ENCODE assay signal across 8 cellular contexts in the genomic region with DNA sequence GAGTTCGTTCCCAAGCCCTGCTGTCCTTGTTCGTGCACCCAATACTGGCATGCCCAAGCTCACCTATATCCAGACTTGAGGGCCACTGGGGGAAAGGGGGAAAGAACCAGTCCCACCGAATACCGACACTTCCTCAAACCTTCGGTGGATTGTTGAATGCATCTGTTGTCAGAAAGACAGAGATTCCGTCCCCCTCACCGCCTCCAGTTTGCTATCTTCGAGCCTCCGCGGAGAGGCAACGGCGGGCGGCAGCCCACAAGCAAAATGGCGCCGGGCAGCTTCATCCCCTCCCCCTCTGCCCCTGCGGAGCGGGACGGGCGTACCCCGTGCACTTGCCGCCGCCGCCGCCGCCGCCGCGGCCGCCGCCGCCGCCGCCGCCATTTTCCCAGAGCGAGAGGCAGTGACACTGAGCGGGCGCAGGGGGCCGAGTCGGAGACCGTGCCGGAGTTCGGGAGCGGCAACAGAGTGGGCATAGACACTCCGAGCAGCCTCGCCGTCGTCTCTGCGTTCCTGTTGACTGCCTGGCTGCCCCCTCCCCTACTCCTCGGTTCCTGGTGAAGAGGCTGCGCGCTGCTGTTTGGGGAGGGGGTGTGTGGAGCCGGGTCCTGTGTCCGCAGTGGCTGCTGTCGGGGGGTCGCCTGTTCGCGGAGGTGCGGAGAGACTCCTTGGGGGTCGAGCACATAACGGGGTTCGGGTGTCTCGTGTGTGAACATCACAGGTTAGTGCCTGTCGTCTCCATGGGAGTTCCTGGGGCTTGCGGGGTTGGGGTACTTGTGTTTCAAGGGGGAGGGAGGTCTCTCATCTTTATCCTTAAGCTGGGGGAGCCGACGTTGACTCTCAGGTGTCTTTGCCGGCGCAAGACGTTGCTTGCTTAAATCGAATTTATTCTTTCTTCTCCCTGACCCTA. TPM values are rescaled to one million over a fixed set of nuclear protein-coding genes. Genes with fewer than 3 reads are reported as not detected.
DNase-seq lines count a peak whose midpoint lies in the region; ATAC-seq and TF ChIP-seq lines count a peak whose summit lies in the region.

A gene with protein sequence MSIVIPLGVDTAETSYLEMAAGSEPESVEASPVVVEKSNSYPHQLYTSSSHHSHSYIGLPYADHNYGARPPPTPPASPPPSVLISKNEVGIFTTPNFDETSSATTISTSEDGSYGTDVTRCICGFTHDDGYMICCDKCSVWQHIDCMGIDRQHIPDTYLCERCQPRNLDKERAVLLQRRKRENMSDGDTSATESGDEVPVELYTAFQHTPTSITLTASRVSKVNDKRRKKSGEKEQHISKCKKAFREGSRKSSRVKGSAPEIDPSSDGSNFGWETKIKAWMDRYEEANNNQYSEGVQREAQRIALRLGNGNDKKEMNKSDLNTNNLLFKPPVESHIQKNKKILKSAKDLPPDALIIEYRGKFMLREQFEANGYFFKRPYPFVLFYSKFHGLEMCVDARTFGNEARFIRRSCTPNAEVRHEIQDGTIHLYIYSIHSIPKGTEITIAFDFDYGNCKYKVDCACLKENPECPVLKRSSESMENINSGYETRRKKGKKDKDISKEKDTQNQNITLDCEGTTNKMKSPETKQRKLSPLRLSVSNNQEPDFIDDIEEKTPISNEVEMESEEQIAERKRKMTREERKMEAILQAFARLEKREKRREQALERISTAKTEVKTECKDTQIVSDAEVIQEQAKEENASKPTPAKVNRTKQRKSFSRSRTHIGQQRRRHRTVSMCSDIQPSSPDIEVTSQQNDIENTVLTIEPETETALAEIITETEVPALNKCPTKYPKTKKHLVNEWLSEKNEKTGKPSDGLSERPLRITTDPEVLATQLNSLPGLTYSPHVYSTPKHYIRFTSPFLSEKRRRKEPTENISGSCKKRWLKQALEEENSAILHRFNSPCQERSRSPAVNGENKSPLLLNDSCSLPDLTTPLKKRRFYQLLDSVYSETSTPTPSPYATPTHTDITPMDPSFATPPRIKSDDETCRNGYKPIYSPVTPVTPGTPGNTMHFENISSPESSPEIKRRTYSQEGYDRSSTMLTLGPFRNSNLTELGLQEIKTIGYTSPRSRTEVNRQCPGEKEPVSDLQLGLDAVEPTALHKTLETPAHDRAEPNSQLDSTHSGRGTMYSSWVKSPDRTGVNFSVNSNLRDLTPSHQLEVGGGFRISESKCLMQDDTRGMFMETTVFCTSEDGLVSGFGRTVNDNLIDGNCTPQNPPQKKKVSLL (N-terminal part only) (plus strand): TSS at position 388 of the 907 bp plus-strand sequence. CDS start 26,748 bp downstream, outside the sequence.

- TF ChIP-seq CTCF in 22Rv1 (IDR thresholded peaks at IDR 0.05) (0 out of 2 replicates have a peak, but pooled peaks have one; percentile 16), activated B cell treated with CpG ODN at 0.5 μM for 24 hours (IDR thresholded peaks at IDR 0.05) (no peak), cardiac fibroblast (IDR thresholded peaks at IDR 0.05; ENCODE audit: low read depth, low read length) (peak; percentile 16)

- peak within 1 kb of the TSS; percentile 99 to 100 for H3K4me3 ChIP-seq in cardiac fibroblast (replicated peaks in 1 of 2; ENCODE audit: low read depth in 2 of 2, low read length in 2 of 2)

- POLR2A ChIA-PET in activated B cell treated with CpG ODN at 0.5 μM for 24 hours (lab: Charles Lee) = interaction anchor here (0.7 to 14.0 kb wide), 32 partner anchors 9 to 1857 kb away, joined by 3 to 545 read pairs (median 4); a partner anchor contains a TSS

- DNase-seq in NCI-H2196 treated with DMSO at 0.1 percent for 48 hours (lab: John Stamatoyannopoulos, UW; ENCODE audit: unreplicated experiment) (peak; percentile 71), activated B cell treated with CpG ODN at 0.5 μM for 24 hours (peak; percentile 91), cardiac fibroblast (ENCODE audit: low read depth in 2 of 2) (peak; percentile 85 to 91), islet precursor cell (peak; percentile 96)
- peak; percentile 85 to 91 (median 86) for DNase-seq in stimulated activated CD4-positive, alpha-beta T cell treated with anti-CD3 and anti-CD28 coated beads, Interleukin-12 subunit alpha, Interleukin-12 subunit beta, amount 100 ng/mL, for 48 hours (ENCODE audit: low read depth in 2 of 3, low spot score in 1 of 3)

- peaks cover 51% of the 10 kb centered on the region for H3K4me1 Mint-ChIP-seq in activated B cell treated with CpG ODN at 0.5 μM for 24 hours

- CTCF ChIA-PET in activated B cell treated with CpG ODN at 0.5 μM for 24 hours (lab: Charles Lee) = interaction anchor here (0.6 to 5.6 kb wide), 2 partner anchors 31 to 73 kb away, joined by 3 to 55 read pairs; no protein-coding TSS in a partner anchor

- peaks cover 71% of the 10 kb centered on the region for H3K36me3 Mint-ChIP-seq in activated B cell treated with CpG ODN at 0.5 μM for 24 hours (ENCODE audit: low read depth)

- H3K27ac Mint-ChIP-seq in activated B cell treated with CpG ODN at 0.5 μM for 24 hours = peak within 1 kb of the TSS; percentile 100

- intact Hi-C loops in activated B cell treated with CpG ODN at 0.5 μM for 24 hours (cut with micrococcal nuclease) = loop anchor here (1.0 to 10.0 kb wide), 13 partner anchors 8 to 1939 kb away; a partner anchor contains a TSS

- peak within 1 kb of the TSS; percentile 99 for H3K27ac ChIP-seq in 22Rv1

- no peaks in the 10 kb centered on the region for H3K27me3 Mint-ChIP-seq in activated B cell treated with CpG ODN at 0.5 μM for 24 hours

- H3K9me3 Mint-ChIP-seq in activated B cell treated with CpG ODN at 0.5 μM for 24 hours = no peaks in the 10 kb centered on the region

- peak; percentile 22 for ATAC-seq in GM18519 (IDR thresholded peaks at IDR 0.05; ENCODE audit: low FRiP score, unreplicated experiment)
- peak; percentile 24 for ATAC-seq in HG03066 (IDR thresholded peaks at IDR 0.05; ENCODE audit: low read depth, unreplicated experiment)
- peak; percentile 35 for ATAC-seq in activated B cell treated with CpG ODN at 0.5 μM for 24 hours (ENCODE audit: low read depth)

- peak within 1 kb of the TSS; percentile 96 for H3K4me3 Mint-ChIP-seq in activated B cell treated with CpG ODN at 0.5 μM for 24 hours

RNA-seq across cellular contexts. Expression of the gene that starts here (rescaled TPM):
- 164 and 183 TPM in 2 replicates for total RNA-seq in activated B cell treated with CpG ODN at 0.5 μM for 24 hours

Comparison
In these comparisons a context has a peak if more than half of its experiments do, and no peak if none do; other contexts are left out.
1. Peak in every context shown above with its lines: DNase-seq, ATAC-seq, H3K4me3 ChIP-seq and H3K27ac ChIP-seq.